ENCODE assay signal across 11 cellular contexts in genomic region chr5:135543151-135543818, GRCh38. TPM values are rescaled to one million over a fixed set of nuclear protein-coding genes. Genes with fewer than 3 reads are reported as not detected.
A peak's percentile ranks its signal among the peaks of the same experiment; 100 is the strongest.
DNase-seq lines count a peak whose midpoint lies in the region; ATAC-seq and TF ChIP-seq lines count a peak whose summit lies in the region.
"Had no signal": no experiment of that assay in that cellular context is flagged by ENCODE, and none has a peak within 500 bp of the region (broad histone marks: within the 10 kb centered on the region; RNA-seq: fewer than 3 reads in every experiment).

No MANE protein-coding gene starts in this region.

- H3K14ac ChIP-seq in mesenchymal stem cell (ENCODE audit: low read length in 2 of 2): no peak overlapping the region

- no peak overlapping the region for H3K18ac ChIP-seq in mesenchymal stem cell (ENCODE audit: low read depth in 1 of 2, low read length in 2 of 2)

- H3K23ac ChIP-seq in mesenchymal stem cell (ENCODE audit: low read length in 2 of 2): no peak overlapping the region

- under 1% methylated on average over 33 of the region's 34 CpGs for WGBS in mesenchymal stem cell

- no peaks in the 10 kb centered on the region for H3K9me3 Mint-ChIP-seq in activated naive CD8-positive, alpha-beta T cell treated with anti-CD3 and anti-CD28 coated beads, Interleukin-2, amount 10 ng/mL, durations not matched to agents 7 days and 5 days
- H3K9me3 Mint-ChIP-seq in type B pancreatic cell: no peaks in the 10 kb centered on the region

- peak overlapping the region; percentile 52 for H3K4me2 ChIP-seq in mesenchymal stem cell (ENCODE audit: low read length, poor library complexity, severe bottlenecking)

- H3K36me3 ChIP-seq in cardiac muscle cell (no peaks in the 10 kb centered on the region), mesenchymal stem cell (ENCODE audit: control insufficient read depth in 1 of 2, insufficient read depth in 2 of 2, low read depth in 1 of 2, low read length in 2 of 2) (no peaks in the 10 kb centered on the region)

- H3K9me3 ChIP-seq in cardiac muscle cell (ENCODE audit: low read depth): no peaks in the 10 kb centered on the region
- peaks cover 1% of the 10 kb centered on the region for H3K9me3 ChIP-seq in mesenchymal stem cell (ENCODE audit: control insufficient read depth, low read length)
- H3K9me3 ChIP-seq: mucosa of descending colon had no signal

- H3K4me1 ChIP-seq in cardiac muscle cell (ENCODE audit: low read depth) (peaks cover 8% of the 10 kb centered on the region), mesenchymal stem cell (ENCODE audit: control insufficient read depth, insufficient read depth, low read depth, low read length) (peaks cover 11% of the 10 kb centered on the region)

- no peak overlapping the region for H3K27ac ChIP-seq in cardiac muscle cell
- no peak overlapping the region for H3K27ac ChIP-seq in mesenchymal stem cell (ENCODE audit: low read length, poor library complexity, severe bottlenecking)

- DNase-seq in cardiac muscle cell (ENCODE audit: low read depth in 1 of 2, low spot score in 1 of 2) (no peak), left cardiac atrium (no peak), mesenchymal stem cell (no peak), type B pancreatic cell (ENCODE audit: extremely low spot score, unreplicated experiment) (no peak)
- DNase-seq in activated naive CD8-positive, alpha-beta T cell treated with anti-CD3 and anti-CD28 coated beads, Interleukin-2, amount 10 ng/mL, durations not matched to agents 7 days and 5 days: no peak
- DNase-seq: amniotic stem cell had no signal

- H2BK120ac ChIP-seq in mesenchymal stem cell (ENCODE audit: low read depth, low read length): no peak overlapping the region

- peak overlapping the region; percentile 56 for H3K4me3 Mint-ChIP-seq in activated naive CD8-positive, alpha-beta T cell treated with anti-CD3 and anti-CD28 coated beads, Interleukin-2, amount 10 ng/mL, durations not matched to agents 7 days and 5 days
- H3K4me3 Mint-ChIP-seq in type B pancreatic cell: peak overlapping the region; percentile 65

- peaks cover 83% of the 10 kb centered on the region for H3K27me3 Mint-ChIP-seq in activated naive CD8-positive, alpha-beta T cell treated with anti-CD3 and anti-CD28 coated beads, Interleukin-2, amount 10 ng/mL, durations not matched to agents 7 days and 5 days
- peaks cover 97% of the 10 kb centered on the region for H3K27me3 Mint-ChIP-seq in type B pancreatic cell

- no peak overlapping the region for H4K8ac ChIP-seq in mesenchymal stem cell (ENCODE audit: low read length)

- no peaks in the 10 kb centered on the region for H3K36me3 Mint-ChIP-seq in activated naive CD8-positive, alpha-beta T cell treated with anti-CD3 and anti-CD28 coated beads, Interleukin-2, amount 10 ng/mL, durations not matched to agents 7 days and 5 days
- no peaks in the 10 kb centered on the region for H3K36me3 Mint-ChIP-seq in type B pancreatic cell

- H3K9ac ChIP-seq in mesenchymal stem cell (ENCODE audit: low read length): peak overlapping the region; percentile 51

- no peak overlapping the region for H3K4ac ChIP-seq in mesenchymal stem cell (ENCODE audit: low read depth in 1 of 2, low read length in 2 of 2)

- TF ChIP-seq CTCF in cardiac muscle cell (IDR thresholded peaks at IDR 0.05; ENCODE audit: low read depth, low read length): no peak
- no peak for TF ChIP-seq CTCF in type B pancreatic cell (conservative IDR thresholded peaks at IDR 0.05)

- no peaks in the 10 kb centered on the region for H3K79me1 ChIP-seq in mesenchymal stem cell (replicated peaks; ENCODE audit: low read length, poor library complexity, severe bottlenecking)

- no peak overlapping the region for H2BK15ac ChIP-seq in mesenchymal stem cell (ENCODE audit: low read depth, poor library complexity, severe bottlenecking)

- peaks cover 4% of the 10 kb centered on the region for H3K4me1 Mint-ChIP-seq in activated naive CD8-positive, alpha-beta T cell treated with anti-CD3 and anti-CD28 coated beads, Interleukin-2, amount 10 ng/mL, durations not matched to agents 7 days and 5 days
- H3K4me1 Mint-ChIP-seq in type B pancreatic cell (ENCODE audit: unreplicated experiment): peaks cover 24% of the 10 kb centered on the region

- H2AFZ ChIP-seq in mesenchymal stem cell (ENCODE audit: low read depth, low read length): no peak overlapping the region

- no peak overlapping the region for H2BK12ac ChIP-seq in mesenchymal stem cell (ENCODE audit: low read length in 2 of 2)

- intact Hi-C loops in left cardiac atrium (cut with DNase I): no loop called here

- H3K27ac Mint-ChIP-seq in activated naive CD8-positive, alpha-beta T cell treated with anti-CD3 and anti-CD28 coated beads, Interleukin-2, amount 10 ng/mL, durations not matched to agents 7 days and 5 days: no peak overlapping the region
- H3K27ac Mint-ChIP-seq in type B pancreatic cell: no peak overlapping the region

- no peak overlapping the region for H2AK5ac ChIP-seq in mesenchymal stem cell (ENCODE audit: low read length, severe bottlenecking)

- no peak overlapping the region for H4K91ac ChIP-seq in mesenchymal stem cell (ENCODE audit: low read length)

- H3K27me3 ChIP-seq in cardiac muscle cell (peaks cover 100% of the 10 kb centered on the region), mesenchymal stem cell (ENCODE audit: control insufficient read depth in 1 of 2, insufficient read depth in 1 of 2, low read length in 2 of 2) (peaks cover 96 to 98% of the 10 kb centered on the region in 2 experiments)

- no peak for ATAC-seq in left cardiac atrium
- ATAC-seq in activated naive CD8-positive, alpha-beta T cell treated with anti-CD3 and anti-CD28 coated beads, Interleukin-2, amount 10 ng/mL, durations not matched to agents 7 days and 5 days (ENCODE audit: low read depth): no peak
- no peak for ATAC-seq in GM21528 (IDR thresholded peaks at IDR 0.05; ENCODE audit: low FRiP score, unreplicated experiment)
- no peak for ATAC-seq in HG03025 (IDR thresholded peaks at IDR 0.05; ENCODE audit: low FRiP score, unreplicated experiment)
- ATAC-seq in HG02884 (IDR thresholded peaks at IDR 0.05; ENCODE audit: unreplicated experiment): no peak

- peak overlapping the region; percentile 1 for H3K4me3 ChIP-seq in cardiac muscle cell
- H3K4me3 ChIP-seq in mesenchymal stem cell (ENCODE audit: insufficient read depth in 1 of 2, low read depth in 1 of 2, low read length in 2 of 2): peak overlapping the region in 1 of 2 experiments; percentile 78
- H3K4me3 ChIP-seq: mucosa of descending colon had no signal

- no peak overlapping the region for H2BK5ac ChIP-seq in mesenchymal stem cell (ENCODE audit: low read depth, low read length, poor library complexity, severe bottlenecking)

- POLR2A ChIA-PET in activated naive CD8-positive, alpha-beta T cell treated with anti-CD3 and anti-CD28 coated beads, Interleukin-2, amount 10 ng/mL, durations not matched to agents 7 days and 5 days (lab: Charles Lee): no interaction called here

RNA-seq across cellular contexts. Expression of gene NEUROG1, which starts 7.5 kb away (rescaled TPM):
- not detected in 2 replicates for total RNA-seq in cardiac muscle cell
- polyA plus RNA-seq in cardiac muscle cell: not detected in 2 replicates
- total RNA-seq in left cardiac atrium: not detected
- not detected for total RNA-seq in activated naive CD8-positive, alpha-beta T cell treated with anti-CD3 and anti-CD28 coated beads, Interleukin-2, amount 10 ng/mL, durations not matched to agents 7 days and 5 days
- not detected for polyA plus RNA-seq in mesenchymal stem cell (2013, experiment 1 of 2)
- not detected for polyA plus RNA-seq in mesenchymal stem cell (2013, experiment 2 of 2)
- 3.7 TPM in 1 of 2 replicates, not detected in the other for total RNA-seq in type B pancreatic cell (ENCODE audit: low replicate concordance)
- total RNA-seq: mucosa of descending colon, ureter had no signal

RNA-seq across cellular contexts. Expression of gene CXCL14, which starts 35.5 kb away (rescaled TPM):
- 0.11 and 1.2 TPM in 2 replicates for total RNA-seq in cardiac muscle cell
- polyA plus RNA-seq in cardiac muscle cell: 1.1 and 1.9 TPM in 2 replicates
- total RNA-seq in left cardiac atrium: 10 to 100 TPM; 11.2 to 11.7 TPM
- not detected for total RNA-seq in activated naive CD8-positive, alpha-beta T cell treated with anti-CD3 and anti-CD28 coated beads, Interleukin-2, amount 10 ng/mL, durations not matched to agents 7 days and 5 days
- 1.2 TPM for polyA plus RNA-seq in mesenchymal stem cell (2013, experiment 1 of 2)
- 1.2 TPM for polyA plus RNA-seq in mesenchymal stem cell (2013, experiment 2 of 2)
- 70.3 and 125 TPM in 2 replicates for total RNA-seq in type B pancreatic cell (ENCODE audit: low replicate concordance)
